22 cellular contexts compared by ENCODE assay signal in genomic region chr3:45610129-45610528, GRCh38. TPM values are rescaled to one million over a fixed set of nuclear protein-coding genes. Genes with fewer than 3 reads are reported as not detected.
A peak's percentile ranks its signal among the peaks of the same experiment; 100 is the strongest.
DNase-seq lines count a peak whose midpoint lies in the region; ATAC-seq and TF ChIP-seq lines count a peak whose summit lies in the region.
"Had no signal": no experiment of that assay in that cellular context is flagged by ENCODE, and none has a peak within 500 bp of the region (broad histone marks: within the 10 kb centered on the region; RNA-seq: fewer than 3 reads in every experiment).

No MANE protein-coding gene starts in this region.

- H3K23ac ChIP-seq in mesenchymal stem cell (ENCODE audit: low read length in 2 of 2) = no peak overlapping the region

- H2AK5ac ChIP-seq in mesenchymal stem cell (ENCODE audit: low read length, severe bottlenecking) = no peak overlapping the region

- no peak overlapping the region for H2BK5ac ChIP-seq in mesenchymal stem cell (ENCODE audit: low read depth, low read length, poor library complexity, severe bottlenecking)

- H2AFZ ChIP-seq in MM.1S (ENCODE audit: low read length) (no peak overlapping the region), mesenchymal stem cell (ENCODE audit: low read depth, low read length) (no peak overlapping the region)
- H2AFZ ChIP-seq: hepatocyte had no signal

- H3F3A ChIP-seq in MM.1S (ENCODE audit: insufficient read depth, low read length) = peaks cover 57% of the 10 kb centered on the region

- no peak overlapping the region for H3K18ac ChIP-seq in mesenchymal stem cell (ENCODE audit: low read depth in 1 of 2, low read length in 2 of 2)

- H3K79me2 ChIP-seq in MM.1S (ENCODE audit: low read length) = peaks cover 90% of the 10 kb centered on the region

- no peaks in the 10 kb centered on the region for H3K36me3 Mint-ChIP-seq in chondrocyte (ENCODE audit: low read depth)

- H4K91ac ChIP-seq in mesenchymal stem cell (ENCODE audit: low read length) = peak overlapping the region; percentile 11

- no peak for TF ChIP-seq POLR2A in thyroid gland (IDR thresholded peaks at IDR 0.05)
- no peak for TF ChIP-seq POLR2A in stomach (IDR thresholded peaks at IDR 0.05)

- no peak overlapping the region for H3K4ac ChIP-seq in mesenchymal stem cell (ENCODE audit: low read depth in 1 of 2, low read length in 2 of 2)

- H2BK12ac ChIP-seq in mesenchymal stem cell (ENCODE audit: low read length in 2 of 2) = no peak overlapping the region

- H3K4me1 Mint-ChIP-seq in chondrocyte (ENCODE audit: low read depth) = peaks cover 62% of the 10 kb centered on the region

- DNase-seq in MM.1S (no peak), chondrocyte (ENCODE audit: low spot score) (no peak), mesenchymal stem cell (no peak), thyroid gland (peak in 1 of 2 donors; percentile 35), stomach (no peak), NCI-H2227 treated with DMSO at 0.1 percent for 48 hours (lab: John Stamatoyannopoulos, UW) (no peak)
- DNase-seq: activated CD4-positive, alpha-beta T cell treated with anti-CD3 and anti-CD28 coated beads for 48 hours; dorsolateral prefrontal cortex; H9; mesendoderm; naive thymus-derived CD8-positive, alpha-beta T cell; NCI-H1417 treated with DMSO at 0.1 percent for 48 hours; NCI-H526; stimulated activated CD4-positive, alpha-beta T cell treated with anti-CD3 and anti-CD28 coated beads, Interleukin-1b, Interleukin-23, amount 100 ng/mL, for 48 hours; stimulated activated naive CD4-positive, alpha-beta T cell; SW 1271 had no signal

- peaks cover 51% of the 10 kb centered on the region for H4K20me1 ChIP-seq in MM.1S (ENCODE audit: insufficient read depth, low read length)

- H3K27me3 ChIP-seq in MM.1S (replicated peaks; ENCODE audit: insufficient read depth, low read length) = no peaks in the 10 kb centered on the region
- H3K27me3 ChIP-seq in mesenchymal stem cell (ENCODE audit: control insufficient read depth in 1 of 2, insufficient read depth in 1 of 2, low read length in 2 of 2) = no peaks in the 10 kb centered on the region
- H3K27me3 ChIP-seq in thyroid gland = no peaks in the 10 kb centered on the region
- H3K27me3 ChIP-seq in stomach = no peaks in the 10 kb centered on the region
- H3K27me3 ChIP-seq: breast epithelium, dorsolateral prefrontal cortex, hepatocyte had no signal

- H3K4me2 ChIP-seq in MM.1S (ENCODE audit: low read depth, low read length) (peak overlapping the region; percentile 69; the same call in 1 of the 2 replicates), mesenchymal stem cell (ENCODE audit: low read length, poor library complexity, severe bottlenecking) (no peak overlapping the region)
- H3K4me2 ChIP-seq: hepatocyte had no signal

- peak overlapping the region; percentile 36 for H3K27ac Mint-ChIP-seq in chondrocyte (ENCODE audit: unreplicated experiment)
- H3K27ac Mint-ChIP-seq: activated naive CD8-positive, alpha-beta T cell; activated T-helper 1 cell treated with anti-CD3 and anti-CD28 coated beads, Interleukin-12 subunit alpha, Interleukin-12 subunit beta, Interleukin-2, Interleukin-4 antibody, amounts not matched to agents 30 ng/mL and 10 ng/mL and 1 ng/mL, durations not matched to agents 14 hours and 24 hours and 36 hours; naive thymus-derived CD8-positive, alpha-beta T cell; type B pancreatic cell had no signal

- H3K9me3 ChIP-seq in MM.1S (replicated peaks; ENCODE audit: insufficient read depth, low read length) (no peaks in the 10 kb centered on the region), mesenchymal stem cell (ENCODE audit: control insufficient read depth, low read length) (no peaks in the 10 kb centered on the region), thyroid gland (no peaks in the 10 kb centered on the region), stomach (no peaks in the 10 kb centered on the region)
- H3K9me3 ChIP-seq: breast epithelium had no signal

- peaks cover 23% of the 10 kb centered on the region for H3K79me1 ChIP-seq in mesenchymal stem cell (replicated peaks; ENCODE audit: low read length, poor library complexity, severe bottlenecking)

- no peaks in the 10 kb centered on the region for H3K9me3 Mint-ChIP-seq in chondrocyte (ENCODE audit: low read depth)
- H3K9me3 Mint-ChIP-seq: activated T-helper 1 cell treated with anti-CD3 and anti-CD28 coated beads, Interleukin-12 subunit alpha, Interleukin-12 subunit beta, Interleukin-2, Interleukin-4 antibody, amounts not matched to agents 30 ng/mL and 10 ng/mL and 1 ng/mL, durations not matched to agents 14 hours and 24 hours and 36 hours; H9; naive thymus-derived CD8-positive, alpha-beta T cell; type B pancreatic cell had no signal

- H3K4me1 ChIP-seq in MM.1S (ENCODE audit: low read length) = peaks cover 84% of the 10 kb centered on the region
- peaks cover 38% of the 10 kb centered on the region for H3K4me1 ChIP-seq in mesenchymal stem cell (ENCODE audit: control insufficient read depth, insufficient read depth, low read depth, low read length)
- peaks cover 85% of the 10 kb centered on the region in 2 donors for H3K4me1 ChIP-seq in thyroid gland
- H3K4me1 ChIP-seq in stomach = peaks cover 49 to 93% (median 72%) of the 10 kb centered on the region in 4 donors

- H3K14ac ChIP-seq in mesenchymal stem cell (ENCODE audit: low read length in 2 of 2) = no peak overlapping the region

- H2BK15ac ChIP-seq in mesenchymal stem cell (ENCODE audit: low read depth, poor library complexity, severe bottlenecking) = peak overlapping the region; percentile 14

- H3K4me3 ChIP-seq in MM.1S (ENCODE audit: low read length) (no peak overlapping the region), mesenchymal stem cell (ENCODE audit: insufficient read depth in 1 of 2, low read depth in 1 of 2, low read length in 2 of 2) (no peak overlapping the region), thyroid gland (replicated peaks in 1 of 3) (no peak overlapping the region), stomach (no peak overlapping the region)
- H3K4me3 ChIP-seq: breast epithelium, dorsolateral prefrontal cortex, hepatocyte had no signal

- peak overlapping the region; percentile 79; the same call in 1 of the 2 replicates for H3K27ac ChIP-seq in MM.1S (ENCODE audit: low read length)
- no peak overlapping the region for H3K27ac ChIP-seq in mesenchymal stem cell (ENCODE audit: low read length, poor library complexity, severe bottlenecking)
- H3K27ac ChIP-seq in thyroid gland = peak overlapping the region; percentile 18 to 87 (median 25)
- H3K27ac ChIP-seq in stomach = peak overlapping the region in 1 of 5 donors; percentile 78
- H3K27ac ChIP-seq: breast epithelium, hepatocyte had no signal

- TF ChIP-seq CTCF in MM.1S (IDR thresholded peaks at IDR 0.05; ENCODE audit: low read length) (no peak), chondrocyte (IDR thresholded peaks at IDR 0.05) (no peak), thyroid gland (IDR thresholded peaks at IDR 0.05) (no peak), stomach (IDR thresholded peaks at IDR 0.05) (no peak)

- H3K9ac ChIP-seq in MM.1S (ENCODE audit: low read length) (no peak overlapping the region), mesenchymal stem cell (ENCODE audit: low read length) (no peak overlapping the region)

- H3K27me3 Mint-ChIP-seq in chondrocyte (ENCODE audit: low read depth) = no peaks in the 10 kb centered on the region
- H3K27me3 Mint-ChIP-seq: activated naive CD8-positive, alpha-beta T cell; naive thymus-derived CD8-positive, alpha-beta T cell; type B pancreatic cell had no signal

- no peaks in the 10 kb centered on the region for H3K9me2 ChIP-seq in MM.1S (replicated peaks; ENCODE audit: insufficient read depth, low read length)

- H3K36me3 ChIP-seq in MM.1S (replicated peaks; ENCODE audit: insufficient read depth, low read length) = peaks cover 3% of the 10 kb centered on the region; the same call in 1 of the 2 replicates
- H3K36me3 ChIP-seq in mesenchymal stem cell (ENCODE audit: control insufficient read depth in 1 of 2, insufficient read depth in 2 of 2, low read depth in 1 of 2, low read length in 2 of 2) = peaks cover 16 to 22% of the 10 kb centered on the region in 2 experiments
- H3K36me3 ChIP-seq in thyroid gland = no peaks in the 10 kb centered on the region
- peaks cover 4 to 12% (median 8%) of the 10 kb centered on the region in 4 donors for H3K36me3 ChIP-seq in stomach
- H3K36me3 ChIP-seq: breast epithelium had no signal

- H2BK120ac ChIP-seq in mesenchymal stem cell (ENCODE audit: low read depth, low read length) = no peak overlapping the region

- WGBS in mesenchymal stem cell = 98% methylated on average over 5 of the region's 5 CpGs
- 69 to 75% methylated on average over 5 of the region's 5 CpGs for WGBS in thyroid gland, 2 donors
- 71 to 84% (median 75%) methylated on average over 5 of the region's 5 CpGs for WGBS in stomach, 5 donors

- ATAC-seq in HG03571 (IDR thresholded peaks at IDR 0.05; ENCODE audit: unreplicated experiment) = no peak
- ATAC-seq: naive thymus-derived CD8-positive, alpha-beta T cell had no signal

- intact Hi-C loops in thyroid gland (cut with DNase I) = no loop called here
- intact Hi-C loops in stomach (cut with DNase I; ENCODE audit: low total_unique reads) = no loop called here

- H3K4me3 Mint-ChIP-seq in chondrocyte (ENCODE audit: unreplicated experiment) = no peak overlapping the region
- H3K4me3 Mint-ChIP-seq: activated naive CD8-positive, alpha-beta T cell; activated T-helper 1 cell treated with anti-CD3 and anti-CD28 coated beads, Interleukin-12 subunit alpha, Interleukin-12 subunit beta, Interleukin-2, Interleukin-4 antibody, amounts not matched to agents 30 ng/mL and 10 ng/mL and 1 ng/mL, durations not matched to agents 14 hours and 24 hours and 36 hours; H9; type B pancreatic cell had no signal

- peak overlapping the region; percentile 35 for H4K8ac ChIP-seq in mesenchymal stem cell (ENCODE audit: low read length)

- TF ChIP-seq EP300 in stomach (IDR thresholded peaks at IDR 0.05) = no peak

RNA-seq across cellular contexts. Expression of gene LIMD1, which starts 15.6 kb away (rescaled TPM):
- 20.0 to 32.0 TPM (median 29.6 TPM) in 3 replicates for total RNA-seq in chondrocyte
- polyA plus RNA-seq in mesenchymal stem cell (2013, experiment 1 of 2) = 9.4 TPM
- polyA plus RNA-seq in mesenchymal stem cell (2013, experiment 2 of 2) = 8.4 TPM
- total RNA-seq in thyroid gland = 10 to 100 TPM; 43.4 to 59.2 (median 52.1) TPM
- 10 to 100 TPM; 10.1 to 91.1 (median 25.3) TPM for total RNA-seq in stomach
- polyA plus RNA-seq in stomach = 1 to 10 TPM; 2.3 to 3.7 (median 3.4) TPM
